ENCODE assay signal across 14 cellular contexts in the genomic region with DNA sequence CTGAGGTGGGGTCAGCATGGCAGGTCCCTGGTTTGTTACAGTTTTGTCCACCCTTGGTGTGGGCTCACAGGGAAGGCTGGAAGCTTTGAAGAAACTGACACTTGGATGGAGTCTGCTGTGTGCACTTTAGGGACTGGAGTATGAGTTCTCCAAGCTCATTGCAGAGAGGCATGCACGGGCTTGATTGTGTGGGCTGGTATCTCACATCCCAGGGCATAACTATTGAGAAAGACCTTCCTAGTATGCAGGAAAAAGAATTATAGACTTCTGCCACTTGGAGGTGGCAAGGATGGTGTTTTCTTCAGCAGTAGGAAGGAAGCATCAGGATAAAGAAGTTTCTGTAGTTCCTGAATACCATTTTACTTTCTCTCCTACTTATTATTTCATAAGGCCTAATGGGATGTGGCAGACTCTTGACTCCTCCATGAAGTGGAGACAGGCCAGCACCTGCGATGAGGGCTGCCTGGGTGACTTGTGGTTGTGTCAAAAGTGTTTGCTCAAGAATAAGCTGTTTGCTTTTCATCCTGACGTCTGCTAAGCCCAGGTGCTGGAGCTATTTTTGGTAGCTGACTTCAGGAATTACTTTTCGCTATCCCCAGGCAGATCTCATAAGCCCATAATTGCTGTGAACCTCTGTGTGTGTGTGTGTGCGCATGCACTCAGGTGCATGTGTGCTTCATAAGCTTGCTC.
DNase-seq lines count a peak whose midpoint lies in the region; ATAC-seq and TF ChIP-seq lines count a peak whose summit lies in the region.
"Had no signal": no experiment of that assay in that cellular context is flagged by ENCODE, and none has a peak within 500 bp of the region (broad histone marks: within the 10 kb centered on the region; RNA-seq: fewer than 3 reads in every experiment).

No MANE protein-coding gene starts in this region.

- ATAC-seq in foreskin keratinocyte (peak; percentile 62), T-cell (replicated peaks in 1 of 4) (no peak)
- no peak for ATAC-seq in stimulated activated naive B cell treated with anti-CD40 and anti-IgM and Interleukin-4, amounts not matched to agents 10 μg/mL and 1 μg/mL and 100 μg/mL, for 72 hours (replicated peaks)
- ATAC-seq: left ventricle myocardium superior, Right ventricle myocardium inferior, WTC11 had no signal

- peak; percentile 90 for DNase-seq in COLO668 (lab: John Stamatoyannopoulos, UW; ENCODE audit: unreplicated experiment)
- DNase-seq in NCI-H1436 (lab: John Stamatoyannopoulos, UW) = peak; percentile 80
- peak; percentile 94 for DNase-seq in NCI-H748 (lab: John Stamatoyannopoulos, UW; ENCODE audit: unreplicated experiment)
- DNase-seq in foreskin keratinocyte = peak; percentile 80 to 87
- DNase-seq in T-cell = no peak
- no peak for DNase-seq in activated effector memory CD4-positive, alpha-beta T cell treated with Interleukin-2 at 50 U/mL for 16 hours
- DNase-seq in stimulated activated naive B cell treated with anti-CD40 and anti-IgM and Interleukin-4, amounts not matched to agents 10 μg/mL and 1 μg/mL and 100 μg/mL, for 72 hours = no peak
- no peak for DNase-seq in posterior vena cava (ENCODE audit: low spot score)
- DNase-seq: activated T-cell treated with anti-CD3 and anti-CD28 coated beads for 4 hours; effector CD8-positive, alpha-beta T cell; GDM1; left ventricle myocardium superior had no signal

- intact Hi-C loops in posterior vena cava (cut with DNase I) = loop anchor here (10.0 kb wide), 4 partner anchors 629 to 769 kb away; no protein-coding TSS in a partner anchor

- POLR2A ChIA-PET in T-cell (lab: Charles Lee) = no interaction called here

- no peak overlapping the region for H3K27ac ChIP-seq in foreskin keratinocyte

- no peak overlapping the region for H3K27ac Mint-ChIP-seq in T-cell
- H3K27ac Mint-ChIP-seq in stimulated activated naive B cell treated with anti-CD40 and anti-IgM and Interleukin-4, amounts not matched to agents 10 μg/mL and 1 μg/mL and 100 μg/mL, for 72 hours = no peak overlapping the region
- H3K27ac Mint-ChIP-seq: WTC11 had no signal

- no peaks in the 10 kb centered on the region for H3K9me3 Mint-ChIP-seq in T-cell
- H3K9me3 Mint-ChIP-seq in stimulated activated naive B cell treated with anti-CD40 and anti-IgM and Interleukin-4, amounts not matched to agents 10 μg/mL and 1 μg/mL and 100 μg/mL, for 72 hours = peaks cover 0 to 4% of the 10 kb centered on the region in 2 donors

- CTCF ChIA-PET in T-cell (lab: Charles Lee) = interaction anchor here in 1 of 2 donors (0.8 kb wide), 1 partner anchor 635 kb away, joined by 3 read pairs; no protein-coding TSS in a partner anchor

- no peaks in the 10 kb centered on the region for H3K4me1 Mint-ChIP-seq in T-cell
- peaks cover 13 to 27% of the 10 kb centered on the region in 2 donors for H3K4me1 Mint-ChIP-seq in stimulated activated naive B cell treated with anti-CD40 and anti-IgM and Interleukin-4, amounts not matched to agents 10 μg/mL and 1 μg/mL and 100 μg/mL, for 72 hours

- H3K27me3 Mint-ChIP-seq in T-cell = no peaks in the 10 kb centered on the region
- no peaks in the 10 kb centered on the region for H3K27me3 Mint-ChIP-seq in stimulated activated naive B cell treated with anti-CD40 and anti-IgM and Interleukin-4, amounts not matched to agents 10 μg/mL and 1 μg/mL and 100 μg/mL, for 72 hours

- no peaks in the 10 kb centered on the region for H3K4me1 ChIP-seq in foreskin keratinocyte

- TF ChIP-seq CTCF in foreskin keratinocyte (conservative IDR thresholded peaks at IDR 0.05) = peak; percentile 17

- H3K36me3 Mint-ChIP-seq in T-cell = peaks cover 8% of the 10 kb centered on the region
- H3K36me3 Mint-ChIP-seq in stimulated activated naive B cell treated with anti-CD40 and anti-IgM and Interleukin-4, amounts not matched to agents 10 μg/mL and 1 μg/mL and 100 μg/mL, for 72 hours = peaks cover 18 to 27% of the 10 kb centered on the region in 2 donors

- no peaks in the 10 kb centered on the region for H3K27me3 ChIP-seq in foreskin keratinocyte

- H3K4me3 Mint-ChIP-seq in T-cell = no peak overlapping the region
- H3K4me3 Mint-ChIP-seq in stimulated activated naive B cell treated with anti-CD40 and anti-IgM and Interleukin-4, amounts not matched to agents 10 μg/mL and 1 μg/mL and 100 μg/mL, for 72 hours = no peak overlapping the region
- H3K4me3 Mint-ChIP-seq: WTC11 had no signal

Comparison
In these comparisons a context has a peak if more than half of its experiments do, and no peak if none do; other contexts are left out.
1. DNase-seq: peak in COLO668 (single experiment), NCI-H1436 (single experiment), NCI-H748 (single experiment) and foreskin keratinocyte (2 of 2); none in T-cell (0 of 34), activated effector memory CD4-positive, alpha-beta T cell treated with Interleukin-2 at 50 U/mL for 16 hours (single experiment), stimulated activated naive B cell treated with anti-CD40 and anti-IgM and Interleukin-4, amounts not matched to agents 10 μg/mL and 1 μg/mL and 100 μg/mL, for 72 hours (single experiment) and posterior vena cava (single experiment).